ENCODE assay signal across 33 cellular contexts in genomic region chr13:38490657-38491056, GRCh38.
"Had no signal": no experiment of that assay in that cellular context is flagged by ENCODE, and none has a peak within 500 bp of the region (broad histone marks: within the 10 kb centered on the region; RNA-seq: fewer than 3 reads in every experiment).

No MANE protein-coding gene starts in this region.

- H3K36me3 ChIP-seq: adrenal gland, ascending aorta, brain microvascular endothelial cell, breast epithelium, cardiac muscle cell had no signal

- H3K27ac ChIP-seq: adrenal gland, ascending aorta, body of pancreas, brain microvascular endothelial cell, breast epithelium, cardiac muscle cell had no signal

- ATAC-seq: activated naive CD4-positive, alpha-beta T cell treated with anti-CD3 and anti-CD28 coated beads, Interleukin-2, amount 50 U/mL, for 72 hours; activated naive CD8-positive, alpha-beta T cell treated with anti-CD3 and anti-CD28 coated beads, Interleukin-2, amount 50 U/mL, for 24 hours; activated T-cell treated with anti-CD3 and anti-CD28 coated beads, Interleukin-2, amount 50 U/mL, for 4 hours; activated T-cell treated with anti-CD3 and anti-CD28 coated beads, Interleukin-2, amount 50 U/mL, for 72 hours; activated T-helper 17 cell treated with anti-CD3 and anti-CD28 coated beads, Interleukin-2, amount 50 U/mL, for 72 hours; body of pancreas had no signal

- FAIRE-seq: astrocyte, bronchial epithelial cell, colon had no signal

- H3K27me3 ChIP-seq: adrenal gland, ascending aorta, body of pancreas, brain microvascular endothelial cell, breast epithelium, cardiac muscle cell had no signal

- H3K4me1 ChIP-seq: adrenal gland, ascending aorta, body of pancreas, breast epithelium had no signal

- DNase-seq: activated effector memory CD4-positive, alpha-beta T cell treated with anti-CD3 and anti-CD28 coated beads, Interleukin-2, amount 50 U/mL, for 16 hours; activated effector memory CD4-positive, alpha-beta T cell treated with Interleukin-2 at 50 U/mL for 16 hours; activated gamma-delta T cell; activated gamma-delta T cell treated with Interleukin-2 at 50 U/mL for 16 hours; activated naive CD4-positive, alpha-beta T cell; activated naive CD4-positive, alpha-beta T cell treated with anti-CD3 and anti-CD28 coated beads for 36 hours; activated naive CD4-positive, alpha-beta T cell treated with anti-CD3 and anti-CD28 coated beads, Interleukin-2, amount 10 ng/mL, durations not matched to agents 7 days and 5 days; activated naive CD4-positive, alpha-beta T cell treated with anti-CD3 and anti-CD28 coated beads, Interleukin-2, amount 50 U/mL, for 16 hours; activated naive CD4-positive, alpha-beta T cell treated with Interleukin-2 at 50 U/mL for 16 hours; activated naive CD8-positive, alpha-beta T cell treated with anti-CD3 and anti-CD28 coated beads for 36 hours; activated naive CD8-positive, alpha-beta T cell treated with anti-CD3 and anti-CD28 coated beads, Interleukin-2, amount 10 ng/mL, durations not matched to agents 7 days and 5 days; activated naive CD8-positive, alpha-beta T cell treated with anti-CD3 and anti-CD28 coated beads, Interleukin-2, amount 50 U/mL, for 24 hours; activated T-cell treated with anti-CD3 and anti-CD28 coated beads, Interleukin-2, amount 50 U/mL, for 4 hours; activated T-cell treated with anti-CD3 and anti-CD28 coated beads, Interleukin-2, amount 50 U/mL, for 48 hours; activated T-cell treated with anti-CD3 and anti-CD28 coated beads, Interleukin-2, amount 50 U/mL, for 72 hours; adrenal gland; amniotic stem cell; amygdala; anterior cingulate cortex; aorta; body of pancreas; brain microvascular endothelial cell; caudate nucleus; central memory CD4-positive, alpha-beta T cell; cerebellar nuclear complex had no signal

- H3K4me3 ChIP-seq: adrenal gland, ascending aorta, body of pancreas, breast epithelium, cardiac muscle cell had no signal

- H3K9me3 ChIP-seq: adrenal gland, ascending aorta, body of pancreas, breast epithelium had no signal
